In genomic region chr2:46747297-46747818, GRCh38 we compare ENCODE assay signal across 1 cellular context.
A peak's percentile ranks its signal among the peaks of the same experiment; 100 is the strongest.
TF ChIP-seq lines count a peak whose summit lies in the region.

No MANE protein-coding gene starts in this region.

TF ChIP-seq in HepG2, 621 proteins besides CTCF, POLR2A, EP300 and RAD21 (continued from another document and continues in another):
- TF ChIP-seq MLXIP (CRISPR knock-in tag; IDR thresholded peaks at IDR 0.05; ENCODE audit: borderline replicate concordance) (no peak), ZNF720 (CRISPR knock-in tag; IDR thresholded peaks at IDR 0.05) (no peak), HMGXB3 (CRISPR knock-in tag; IDR thresholded peaks at IDR 0.05; ENCODE audit: borderline replicate concordance) (peak; percentile 35; the same call in 1 of the 2 replicates), YEATS4 (CRISPR knock-in tag; IDR thresholded peaks at IDR 0.05; ENCODE audit: borderline replicate concordance) (peak; percentile 22; the same call in 1 of the 2 replicates), ZNF792 (CRISPR knock-in tag; IDR thresholded peaks at IDR 0.05) (peak; percentile 33; the same call in 1 of the 2 replicates), CENPT (CRISPR knock-in tag; IDR thresholded peaks at IDR 0.05; ENCODE audit: low read depth) (no peak), ZNF329 (CRISPR knock-in tag; IDR thresholded peaks at IDR 0.05; ENCODE audit: low read depth) (no peak), ETS1 (CRISPR knock-in tag; IDR thresholded peaks at IDR 0.05) (no peak), ZBTB2 (CRISPR knock-in tag; IDR thresholded peaks at IDR 0.05; ENCODE audit: low read depth) (no peak), NFATC3 (CRISPR knock-in tag; IDR thresholded peaks at IDR 0.05) (no peak), PCBP1 (IDR thresholded peaks at IDR 0.05; ENCODE audit: borderline replicate concordance, low read depth, low read length) (no peak), ZNF207 (IDR thresholded peaks at IDR 0.05; ENCODE audit: borderline replicate concordance) (no peak), FLYWCH1 (CRISPR knock-in tag; IDR thresholded peaks at IDR 0.05) (no peak), ZNF773 (CRISPR knock-in tag; IDR thresholded peaks at IDR 0.05; ENCODE audit: borderline replicate concordance) (0 out of 2 replicates have a peak, but pooled peaks have one; percentile 37), E2F1 (CRISPR knock-in tag; IDR thresholded peaks at IDR 0.05) (no peak), ELK4 (CRISPR knock-in tag; IDR thresholded peaks at IDR 0.05; ENCODE audit: borderline replicate concordance) (no peak), MNT (IDR thresholded peaks at IDR 0.05) (no peak), GATA4 (IDR thresholded peaks at IDR 0.05; ENCODE audit: borderline replicate concordance, low read depth) (peak; percentile 42; the same call in 1 of the 2 replicates), SRF (IDR thresholded peaks at IDR 0.05; ENCODE audit: low read depth, low read length) (no peak), ZNF780A (CRISPR knock-in tag; IDR thresholded peaks at IDR 0.05) (no peak), ZNF256 (CRISPR knock-in tag; conservative IDR thresholded peaks at IDR 0.05) (no peak), MLX (CRISPR knock-in tag; IDR thresholded peaks at IDR 0.05) (peak; percentile 74), IRF2 (CRISPR knock-in tag; IDR thresholded peaks at IDR 0.05) (peak; percentile 62), ZNF317 (CRISPR knock-in tag; IDR thresholded peaks at IDR 0.05) (no peak), ISL2 (CRISPR knock-in tag; IDR thresholded peaks at IDR 0.05) (peak; percentile 87), TMF1 (CRISPR knock-in tag; IDR thresholded peaks at IDR 0.05; ENCODE audit: low read depth) (no peak), ARID5B (CRISPR knock-in tag; IDR thresholded peaks at IDR 0.05) (peak; percentile 92), GATAD2A (CRISPR knock-in tag; IDR thresholded peaks at IDR 0.05) (peak; percentile 89), ATF6 (CRISPR knock-in tag; conservative IDR thresholded peaks at IDR 0.05) (0 out of 2 replicates have a peak, but pooled peaks have one; percentile 51), GPBP1L1 (CRISPR knock-in tag; IDR thresholded peaks at IDR 0.05) (no peak), ZFP37 (CRISPR knock-in tag; IDR thresholded peaks at IDR 0.05; ENCODE audit: borderline replicate concordance) (no peak)
